ENCODE assay signal across 11 cellular contexts in genomic region chr15:66720206-66721010, GRCh38. TPM values are rescaled to one million over a fixed set of nuclear protein-coding genes. Genes with fewer than 3 reads are reported as not detected.
DNase-seq lines count a peak whose midpoint lies in the region; ATAC-seq, FAIRE-seq and TF ChIP-seq lines count a peak whose summit lies in the region.
"Had no signal": no experiment of that assay in that cellular context is flagged by ENCODE, and none has a peak within 500 bp of the region (broad histone marks: within the 10 kb centered on the region; RNA-seq: fewer than 3 reads in every experiment).

No MANE protein-coding gene starts in this region.

- H3K27ac ChIP-seq in RWPE2 (ENCODE audit: poor library complexity, severe bottlenecking), result no peak overlapping the region
- no peak overlapping the region for H3K27ac ChIP-seq in H9 (ENCODE audit: insufficient read length, low read depth, low read length)
- H3K27ac ChIP-seq: Peyer's patch had no signal

- WGBS in H9 (ENCODE audit: extremely low coverage, insufficient read length, low lambda C conversion rate), result no CpG with 5 or more reads among the region's 9 CpGs

- no peaks in the 10 kb centered on the region for H3K36me3 Mint-ChIP-seq in dendritic cell treated with granulocyte-macrophage colony-stimulating factor and Interleukin-4, amounts not matched to agents 40 ng/mL and 50 ng/mL, for 4 days (ENCODE audit: low read depth)
- H3K36me3 Mint-ChIP-seq in H9 (ENCODE audit: insufficient read depth in 1 of 3, low read depth in 3 of 3), result peaks cover 0 to 28% (median 5%) of the 10 kb centered on the region in 3 experiments; a peak in 6 of 7 replicates

- no peaks in the 10 kb centered on the region for H4K20me1 ChIP-seq in H9 (ENCODE audit: control insufficient read depth, insufficient read depth, insufficient read length)

- H4K5ac ChIP-seq in H9 (ENCODE audit: insufficient read length, low read depth, low read length), result no peak overlapping the region

- no peaks in the 10 kb centered on the region for H3K27me3 ChIP-seq in RWPE2 (ENCODE audit: insufficient read depth, poor library complexity, severe bottlenecking)
- H3K27me3 ChIP-seq in skeletal muscle satellite cell (ENCODE audit: control insufficient read depth, insufficient read depth, low read length), result no peaks in the 10 kb centered on the region
- no peaks in the 10 kb centered on the region for H3K27me3 ChIP-seq in H9 (ENCODE audit: insufficient read depth, low read length)
- H3K27me3 ChIP-seq: Peyer's patch had no signal

- H3K27me3 Mint-ChIP-seq in dendritic cell treated with granulocyte-macrophage colony-stimulating factor and Interleukin-4, amounts not matched to agents 40 ng/mL and 50 ng/mL, for 4 days, result peaks cover 1% of the 10 kb centered on the region
- no peaks in the 10 kb centered on the region for H3K27me3 Mint-ChIP-seq in H9 (ENCODE audit: low read depth)

- no peak overlapping the region for H2BK120ac ChIP-seq in H9 (ENCODE audit: low read depth, low read length, poor library complexity, severe bottlenecking)

- no peaks in the 10 kb centered on the region for H3K9me3 ChIP-seq in RWPE2 (ENCODE audit: severe bottlenecking)
- H3K9me3 ChIP-seq in skeletal muscle satellite cell (replicated peaks; ENCODE audit: low read length), result no peaks in the 10 kb centered on the region
- H3K9me3 ChIP-seq in H9 (ENCODE audit: control insufficient read depth, low read depth, low read length), result no peaks in the 10 kb centered on the region
- H3K9me3 ChIP-seq: Peyer's patch had no signal

- no peak overlapping the region for H3K4ac ChIP-seq in H9 (ENCODE audit: low read depth, low read length)

- H2BK20ac ChIP-seq in H9 (ENCODE audit: low read depth, low read length, poor library complexity, severe bottlenecking), result no peak overlapping the region

- H3K4me1 ChIP-seq in RWPE2 (ENCODE audit: insufficient read depth, poor library complexity, severe bottlenecking), result no peaks in the 10 kb centered on the region
- H3K4me1 ChIP-seq in skeletal muscle satellite cell (ENCODE audit: control insufficient read depth, insufficient read depth, low read length), result peaks cover 30% of the 10 kb centered on the region
- H3K4me1 ChIP-seq in H9 (ENCODE audit: insufficient read depth, low read length), result no peaks in the 10 kb centered on the region

- peak; percentile 82 for ATAC-seq in RWPE2 (ENCODE audit: low read depth)

- no peak overlapping the region for H3K14ac ChIP-seq in H9 (ENCODE audit: insufficient read depth, low read length)

- intact Hi-C loops in dendritic cell treated with granulocyte-macrophage colony-stimulating factor and Interleukin-4, amounts not matched to agents 40 ng/mL and 50 ng/mL, for 4 days (cut with micrococcal nuclease), result no loop called here

- H2BK15ac ChIP-seq in H9 (ENCODE audit: low read depth, low read length), result no peak overlapping the region

- no peak overlapping the region for H3K4me3 ChIP-seq in RWPE2 (ENCODE audit: severe bottlenecking)
- H3K4me3 ChIP-seq in skeletal muscle satellite cell (ENCODE audit: low read length), result no peak overlapping the region
- H3K4me3 ChIP-seq: Peyer's patch had no signal

- H3K27ac Mint-ChIP-seq in dendritic cell treated with granulocyte-macrophage colony-stimulating factor and Interleukin-4, amounts not matched to agents 40 ng/mL and 50 ng/mL, for 4 days, result peak overlapping the region; percentile 3
- no peak overlapping the region for H3K27ac Mint-ChIP-seq in H9
- H3K27ac Mint-ChIP-seq: B cell had no signal

- H3K79me2 ChIP-seq in H9 (ENCODE audit: insufficient read depth, low read length), result no peaks in the 10 kb centered on the region

- H2AK5ac ChIP-seq in H9 (ENCODE audit: insufficient read length, low read length), result no peak overlapping the region

- no peaks in the 10 kb centered on the region for H3K36me3 ChIP-seq in RWPE2 (ENCODE audit: low read depth)
- H3K36me3 ChIP-seq in skeletal muscle satellite cell (ENCODE audit: insufficient read depth, low read length), result peaks cover 47% of the 10 kb centered on the region
- H3K36me3 ChIP-seq: Peyer's patch had no signal

- H3T11ph ChIP-seq in H9 (ENCODE audit: low read length), result no peak overlapping the region

- H3K18ac ChIP-seq in H9 (ENCODE audit: insufficient read length, low read depth, low read length), result no peak overlapping the region

- H3K79me1 ChIP-seq in H9 (ENCODE audit: insufficient read depth, low read depth, low read length, poor library complexity, severe bottlenecking), result no peaks in the 10 kb centered on the region

- no peak overlapping the region for H2BK12ac ChIP-seq in H9 (ENCODE audit: insufficient read length, low read depth, low read length)

- H2AFZ ChIP-seq in H9 (ENCODE audit: low read length), result no peak overlapping the region

- H3K9ac ChIP-seq in skeletal muscle satellite cell (ENCODE audit: low read depth, low read length) (no peak overlapping the region), H9 (ENCODE audit: extremely low read depth, insufficient read length, low read length) (no peak overlapping the region)

- H3K56ac ChIP-seq in H9 (ENCODE audit: insufficient read length, low read depth, low read length), result no peak overlapping the region

- TF ChIP-seq CTCF in RWPE2 (IDR thresholded peaks at IDR 0.05; ENCODE audit: poor library complexity, severe bottlenecking) (no peak), H9 (conservative IDR thresholded peaks at IDR 0.05) (no peak), D721Med (IDR thresholded peaks at IDR 0.05; ENCODE audit: insufficient read depth, missing control alignments) (no peak)

- no peaks in the 10 kb centered on the region for H3K9me3 Mint-ChIP-seq in dendritic cell treated with granulocyte-macrophage colony-stimulating factor and Interleukin-4, amounts not matched to agents 40 ng/mL and 50 ng/mL, for 4 days
- no peaks in the 10 kb centered on the region for H3K9me3 Mint-ChIP-seq in H9

- no peak overlapping the region for H4K8ac ChIP-seq in H9 (replicated peaks; ENCODE audit: insufficient read length, low read depth, low read length)

- no peaks in the 10 kb centered on the region for H3K23me2 ChIP-seq in H9 (ENCODE audit: insufficient read length, low read depth, low read length, poor library complexity, severe bottlenecking)

- peaks cover 41% of the 10 kb centered on the region for H3K4me1 Mint-ChIP-seq in dendritic cell treated with granulocyte-macrophage colony-stimulating factor and Interleukin-4, amounts not matched to agents 40 ng/mL and 50 ng/mL, for 4 days (ENCODE audit: low read depth)
- H3K4me1 Mint-ChIP-seq in H9, result peaks cover 32 to 38% of the 10 kb centered on the region in 2 experiments

- no peak overlapping the region for H3K23ac ChIP-seq in H9 (ENCODE audit: insufficient read length, low read depth, low read length)

- DNase-seq in activated CD4-positive, alpha-beta T cell treated with anti-CD3 and anti-CD28 coated beads for 48 hours, result peak; percentile 34
- DNase-seq in activated CD4-positive, alpha-beta T cell treated with anti-CD3 and anti-CD28 coated beads for 1 hour, result no peak
- no peak for DNase-seq in RWPE2 (ENCODE audit: low spot score)
- DNase-seq in GM12891 (ENCODE audit: insufficient read length, low spot score), result no peak
- no peak for DNase-seq in H9
- no peak for DNase-seq in D721Med (ENCODE audit: insufficient read length, low spot score)
- DNase-seq: central memory CD4-positive, alpha-beta T cell had no signal

- TF ChIP-seq POLR2A in GM12891 (IDR thresholded peaks at IDR 0.05; ENCODE audit: low read depth, low read length), result no peak

- peak overlapping the region; percentile 16 for H3K4me2 ChIP-seq in skeletal muscle satellite cell (ENCODE audit: low read length)
- no peak overlapping the region for H3K4me2 ChIP-seq in H9 (ENCODE audit: insufficient read depth, insufficient read length, low read length)

- no peak overlapping the region for H2BK5ac ChIP-seq in H9 (ENCODE audit: insufficient read length, low read length)

- no peak overlapping the region for H3K4me3 Mint-ChIP-seq in dendritic cell treated with granulocyte-macrophage colony-stimulating factor and Interleukin-4, amounts not matched to agents 40 ng/mL and 50 ng/mL, for 4 days
- H3K4me3 Mint-ChIP-seq in H9, result no peak overlapping the region
- H3K4me3 Mint-ChIP-seq: B cell had no signal

- no peak overlapping the region for H4K91ac ChIP-seq in H9 (ENCODE audit: insufficient read length, low read depth, low read length)

- FAIRE-seq in GM12891 (lab: Jason Lieb, UNC) (no peak), D721Med (lab: Jason Lieb, UNC) (no peak)

TF ChIP-seq in GM12891, 5 proteins besides CTCF, POLR2A, EP300 and RAD21:
- TF ChIP-seq POLR2AphosphoS5 (IDR thresholded peaks at IDR 0.05; ENCODE audit: low read depth, low read length) (no peak), PAX5 (IDR thresholded peaks at IDR 0.05; ENCODE audit: insufficient read depth, low read length, severe bottlenecking) (no peak), TAF1 (IDR thresholded peaks at IDR 0.05; ENCODE audit: low read depth, low read length) (no peak), SPI1 (IDR thresholded peaks at IDR 0.05; ENCODE audit: low read depth, low read length) (no peak), POU2F2 (IDR thresholded peaks at IDR 0.05; ENCODE audit: low read depth, low read length) (no peak)
TF ChIP-seq in GM12891: peak in this region for 0.

RNA-seq across cellular contexts. Expression of gene SMAD6, which starts 18.4 kb away (rescaled TPM):
- 9.6 and 15.9 TPM in 2 replicates for total RNA-seq in skeletal muscle satellite cell (2012; rRNA removed)
- not detected for polyA plus RNA-seq in GM12891 (2012; ENCODE audit: low read depth, missing spikeins)
- total RNA-seq in H9 (2021), result 6.0 and 6.8 TPM in 2 replicates
